Comparison of ENCODE assay signal across 1 cellular context in the genomic region with DNA sequence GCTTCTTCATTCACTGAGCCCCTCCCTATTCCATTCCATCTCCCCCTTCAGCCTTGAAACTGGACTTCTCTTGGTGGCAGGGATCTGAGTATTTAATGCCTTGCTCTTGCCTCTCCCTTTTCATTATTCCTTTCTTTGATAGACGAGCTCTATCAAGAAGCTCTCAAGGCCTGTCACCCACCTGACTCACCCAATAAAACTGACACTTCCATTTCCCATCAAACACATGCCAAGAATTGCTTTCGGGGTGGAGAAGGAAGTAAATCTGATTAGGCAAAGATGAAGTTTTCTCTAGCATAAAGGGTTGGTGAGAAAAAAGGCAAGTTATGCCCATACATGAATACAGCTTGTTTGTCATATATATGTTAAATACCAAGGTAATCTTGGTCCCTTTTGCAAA.
TF ChIP-seq lines count a peak whose summit lies in the region.

No MANE protein-coding gene starts in this region.

TF ChIP-seq in HCT116, 20 proteins besides CTCF, POLR2A, EP300 and RAD21 (continued from another document):
- TF ChIP-seq, protein P1, sequence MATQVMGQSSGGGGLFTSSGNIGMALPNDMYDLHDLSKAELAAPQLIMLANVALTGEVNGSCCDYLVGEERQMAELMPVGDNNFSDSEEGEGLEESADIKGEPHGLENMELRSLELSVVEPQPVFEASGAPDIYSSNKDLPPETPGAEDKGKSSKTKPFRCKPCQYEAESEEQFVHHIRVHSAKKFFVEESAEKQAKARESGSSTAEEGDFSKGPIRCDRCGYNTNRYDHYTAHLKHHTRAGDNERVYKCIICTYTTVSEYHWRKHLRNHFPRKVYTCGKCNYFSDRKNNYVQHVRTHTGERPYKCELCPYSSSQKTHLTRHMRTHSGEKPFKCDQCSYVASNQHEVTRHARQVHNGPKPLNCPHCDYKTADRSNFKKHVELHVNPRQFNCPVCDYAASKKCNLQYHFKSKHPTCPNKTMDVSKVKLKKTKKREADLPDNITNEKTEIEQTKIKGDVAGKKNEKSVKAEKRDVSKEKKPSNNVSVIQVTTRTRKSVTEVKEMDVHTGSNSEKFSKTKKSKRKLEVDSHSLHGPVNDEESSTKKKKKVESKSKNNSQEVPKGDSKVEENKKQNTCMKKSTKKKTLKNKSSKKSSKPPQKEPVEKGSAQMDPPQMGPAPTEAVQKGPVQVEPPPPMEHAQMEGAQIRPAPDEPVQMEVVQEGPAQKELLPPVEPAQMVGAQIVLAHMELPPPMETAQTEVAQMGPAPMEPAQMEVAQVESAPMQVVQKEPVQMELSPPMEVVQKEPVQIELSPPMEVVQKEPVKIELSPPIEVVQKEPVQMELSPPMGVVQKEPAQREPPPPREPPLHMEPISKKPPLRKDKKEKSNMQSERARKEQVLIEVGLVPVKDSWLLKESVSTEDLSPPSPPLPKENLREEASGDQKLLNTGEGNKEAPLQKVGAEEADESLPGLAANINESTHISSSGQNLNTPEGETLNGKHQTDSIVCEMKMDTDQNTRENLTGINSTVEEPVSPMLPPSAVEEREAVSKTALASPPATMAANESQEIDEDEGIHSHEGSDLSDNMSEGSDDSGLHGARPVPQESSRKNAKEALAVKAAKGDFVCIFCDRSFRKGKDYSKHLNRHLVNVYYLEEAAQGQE (IDR thresholded peaks at IDR 0.05; ENCODE audit: low read depth): no peak
- TF ChIP-seq ZNF274 (IDR thresholded peaks at IDR 0.05; ENCODE audit: low read depth, low read length) (no peak), ZFX (IDR thresholded peaks at IDR 0.05) (no peak), SP1 (IDR thresholded peaks at IDR 0.05; ENCODE audit: low read depth) (no peak)
- TF ChIP-seq, protein P2, sequence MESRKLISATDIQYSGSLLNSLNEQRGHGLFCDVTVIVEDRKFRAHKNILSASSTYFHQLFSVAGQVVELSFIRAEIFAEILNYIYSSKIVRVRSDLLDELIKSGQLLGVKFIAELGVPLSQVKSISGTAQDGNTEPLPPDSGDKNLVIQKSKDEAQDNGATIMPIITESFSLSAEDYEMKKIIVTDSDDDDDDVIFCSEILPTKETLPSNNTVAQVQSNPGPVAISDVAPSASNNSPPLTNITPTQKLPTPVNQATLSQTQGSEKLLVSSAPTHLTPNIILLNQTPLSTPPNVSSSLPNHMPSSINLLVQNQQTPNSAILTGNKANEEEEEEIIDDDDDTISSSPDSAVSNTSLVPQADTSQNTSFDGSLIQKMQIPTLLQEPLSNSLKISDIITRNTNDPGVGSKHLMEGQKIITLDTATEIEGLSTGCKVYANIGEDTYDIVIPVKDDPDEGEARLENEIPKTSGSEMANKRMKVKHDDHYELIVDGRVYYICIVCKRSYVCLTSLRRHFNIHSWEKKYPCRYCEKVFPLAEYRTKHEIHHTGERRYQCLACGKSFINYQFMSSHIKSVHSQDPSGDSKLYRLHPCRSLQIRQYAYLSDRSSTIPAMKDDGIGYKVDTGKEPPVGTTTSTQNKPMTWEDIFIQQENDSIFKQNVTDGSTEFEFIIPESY (IDR thresholded peaks at IDR 0.05; ENCODE audit: extremely low read depth, insufficient replicate concordance, low read length): no peak
